In the genomic region with DNA sequence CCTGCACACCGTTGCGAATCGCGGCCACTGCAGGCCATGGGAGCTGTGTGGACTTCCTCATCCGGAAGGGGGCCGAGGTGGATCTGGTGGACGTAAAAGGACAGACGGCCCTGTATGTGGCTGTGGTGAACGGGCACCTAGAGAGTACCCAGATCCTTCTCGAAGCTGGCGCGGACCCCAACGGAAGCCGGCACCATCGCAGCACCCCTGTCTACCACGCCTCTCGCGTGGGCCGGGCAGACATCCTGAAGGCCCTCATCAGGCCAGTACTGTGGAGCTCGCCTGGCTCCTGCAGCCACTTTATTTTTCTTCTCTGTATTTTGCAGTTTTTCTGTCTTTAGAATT, we compare ENCODE assay signal across 18 cellular contexts.
"Had no signal": no experiment of that assay in that cellular context is flagged by ENCODE, and none has a peak within 500 bp of the region (broad histone marks: within the 10 kb centered on the region; RNA-seq: fewer than 3 reads in every experiment).

No MANE protein-coding gene starts in this region.

- H3K9me3 ChIP-seq: mucosa of descending colon, suprapubic skin had no signal

- H3K9me3 Mint-ChIP-seq: activated naive CD8-positive, alpha-beta T cell treated with anti-CD3 and anti-CD28 coated beads, Interleukin-2, amount 10 ng/mL, durations not matched to agents 7 days and 5 days; naive thymus-derived CD8-positive, alpha-beta T cell; stimulated activated naive CD8-positive, alpha-beta T cell treated with anti-CD3 and anti-CD28 coated beads, Interleukin-15, Interleukin-2, amounts not matched to agents 100 ng/mL and 50 ng/mL, for 24 hours; T-helper 2 cell treated with Interferon-gamma antibody and Interleukin-4, amounts not matched to agents 5 μg/mL and 100 μg/mL, for 36 hours; type B pancreatic cell had no signal

- H3K4me3 Mint-ChIP-seq: activated naive CD8-positive, alpha-beta T cell treated with anti-CD3 and anti-CD28 coated beads, Interleukin-2, amount 10 ng/mL, durations not matched to agents 7 days and 5 days; stimulated activated naive CD8-positive, alpha-beta T cell treated with anti-CD3 and anti-CD28 coated beads, Interleukin-15, Interleukin-2, amounts not matched to agents 100 ng/mL and 50 ng/mL, for 24 hours; T-helper 2 cell treated with Interferon-gamma antibody and Interleukin-4, amounts not matched to agents 5 μg/mL and 100 μg/mL, for 36 hours; type B pancreatic cell had no signal

- H3K4me3 ChIP-seq: hepatocyte, mucosa of descending colon, right atrium auricular region, smooth muscle cell, suprapubic skin had no signal

- H3K27ac Mint-ChIP-seq: activated naive CD8-positive, alpha-beta T cell treated with anti-CD3 and anti-CD28 coated beads, Interleukin-2, amount 10 ng/mL, durations not matched to agents 7 days and 5 days; stimulated activated naive CD8-positive, alpha-beta T cell treated with anti-CD3 and anti-CD28 coated beads, Interleukin-15, Interleukin-2, amounts not matched to agents 100 ng/mL and 50 ng/mL, for 24 hours; T-helper 2 cell treated with Interferon-gamma antibody and Interleukin-4, amounts not matched to agents 5 μg/mL and 100 μg/mL, for 36 hours; type B pancreatic cell had no signal

- DNase-seq: activated CD4-positive, alpha-beta T cell treated with anti-CD3 and anti-CD28 coated beads, Interleukin-2, amount 50 U/mL, for 1 hour; activated CD8-positive, alpha-beta memory T cell treated with anti-CD3 and anti-CD28 coated beads for 24 hours; activated naive CD4-positive, alpha-beta T cell; activated naive CD8-positive, alpha-beta T cell treated with anti-CD3 and anti-CD28 coated beads, Interleukin-2, amount 10 ng/mL, durations not matched to agents 7 days and 5 days; cerebellar nuclear complex; erythroblast; islet precursor cell; mucosa of descending colon; naive thymus-derived CD8-positive, alpha-beta T cell; nucleus accumbens had no signal

- H3K27me3 Mint-ChIP-seq: activated naive CD8-positive, alpha-beta T cell treated with anti-CD3 and anti-CD28 coated beads, Interleukin-2, amount 10 ng/mL, durations not matched to agents 7 days and 5 days; naive thymus-derived CD8-positive, alpha-beta T cell; stimulated activated naive CD8-positive, alpha-beta T cell treated with anti-CD3 and anti-CD28 coated beads, Interleukin-15, Interleukin-2, amounts not matched to agents 100 ng/mL and 50 ng/mL, for 24 hours; type B pancreatic cell had no signal

- H2AFZ ChIP-seq: hepatocyte had no signal

- H3K27ac ChIP-seq: hepatocyte, right atrium auricular region, suprapubic skin had no signal

- H3K4me2 ChIP-seq: hepatocyte, smooth muscle cell had no signal

- ATAC-seq: left lobe of liver; mucosa of descending colon; naive thymus-derived CD8-positive, alpha-beta T cell had no signal

- H3K27me3 ChIP-seq: hepatocyte, right atrium auricular region, suprapubic skin had no signal
